ENCODE assay signal across 9 cellular contexts in the genomic region with DNA sequence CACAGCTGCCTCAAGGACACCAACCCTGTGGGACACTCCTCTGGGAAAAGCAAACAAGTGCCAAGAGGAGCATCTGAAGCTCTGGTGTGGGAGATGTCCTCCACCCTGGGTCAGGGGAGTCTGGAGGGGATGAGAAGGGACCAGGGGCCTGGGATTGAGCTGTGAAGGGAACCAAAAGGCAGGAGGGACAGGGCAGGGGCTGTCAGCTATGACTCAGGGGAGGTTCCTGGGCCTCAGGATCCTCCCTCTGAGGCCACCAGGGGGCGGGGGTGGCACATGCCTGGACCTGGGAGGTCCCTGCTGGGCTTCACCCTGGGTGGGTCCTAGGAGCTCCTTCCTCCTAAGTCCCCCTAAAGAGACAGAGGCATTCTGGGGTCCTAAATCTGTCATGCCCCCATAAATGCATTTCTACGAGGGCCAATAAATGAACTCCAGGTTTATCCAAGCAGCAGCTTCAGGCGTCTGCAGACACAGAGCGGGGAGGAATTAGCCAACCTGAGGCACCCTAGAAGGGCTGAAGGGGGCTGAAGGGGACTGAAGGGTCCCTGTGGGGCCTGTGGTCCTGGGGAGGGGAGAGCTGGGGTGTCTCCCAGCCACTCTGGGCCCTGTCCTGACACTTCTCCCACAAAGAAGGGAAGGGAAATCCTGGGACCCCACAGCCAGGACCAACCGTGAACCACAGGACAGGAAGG. TPM values are rescaled to one million over a fixed set of nuclear protein-coding genes. Genes with fewer than 3 reads are reported as not detected.
DNase-seq lines count a peak whose midpoint lies in the region; ATAC-seq and TF ChIP-seq lines count a peak whose summit lies in the region.
"Had no signal": no experiment of that assay in that cellular context is flagged by ENCODE, and none has a peak within 500 bp of the region (broad histone marks: within the 10 kb centered on the region; RNA-seq: fewer than 3 reads in every experiment).

No MANE protein-coding gene starts in this region.

- TF ChIP-seq CTCF in AG10803 (conservative IDR thresholded peaks at IDR 0.05; ENCODE audit: low read length) (peak; percentile 38), H9 (conservative IDR thresholded peaks at IDR 0.05) (peak; percentile 75), uterus (IDR thresholded peaks at IDR 0.05) (no peak)

- H3K4me3 Mint-ChIP-seq in H9: no peak overlapping the region
- H3K4me3 Mint-ChIP-seq: stimulated activated naive CD8-positive, alpha-beta T cell treated with anti-CD3 and anti-CD28 coated beads, Interleukin-15, Interleukin-2, amounts not matched to agents 100 ng/mL and 50 ng/mL, for 24 hours had no signal

- H3K9me3 ChIP-seq in H9 (ENCODE audit: control insufficient read depth, low read depth, low read length) (no peaks in the 10 kb centered on the region), aorta (ENCODE audit: control insufficient read depth, low read length) (no peaks in the 10 kb centered on the region), uterus (no peaks in the 10 kb centered on the region)

- H3K9ac ChIP-seq in H9 (ENCODE audit: extremely low read depth, insufficient read length, low read length): no peak overlapping the region

- no peak overlapping the region for H4K5ac ChIP-seq in H9 (ENCODE audit: insufficient read length, low read depth, low read length)

- H3K27ac ChIP-seq in H9 (ENCODE audit: insufficient read length, low read depth, low read length): no peak overlapping the region
- no peak overlapping the region for H3K27ac ChIP-seq in aorta (ENCODE audit: low read depth in 1 of 2, low read length in 2 of 2)
- H3K27ac ChIP-seq in uterus: no peak overlapping the region

- H3K4me2 ChIP-seq in H9 (ENCODE audit: insufficient read depth, insufficient read length, low read length): no peak overlapping the region

- H3K79me2 ChIP-seq in H9 (ENCODE audit: insufficient read depth, low read length): no peaks in the 10 kb centered on the region

- ATAC-seq in aorta (ENCODE audit: low FRiP score): no peak

- no peak overlapping the region for H2AFZ ChIP-seq in H9 (ENCODE audit: low read length)

- H4K8ac ChIP-seq in H9 (replicated peaks; ENCODE audit: insufficient read length, low read depth, low read length): no peak overlapping the region

- no peak overlapping the region for H3K56ac ChIP-seq in H9 (ENCODE audit: insufficient read length, low read depth, low read length)

- no peak overlapping the region for H2BK5ac ChIP-seq in H9 (ENCODE audit: insufficient read length, low read length)

- intact Hi-C loops in aorta (cut with DNase I): loop anchor here in 1 of 2 donors (10.0 kb wide), 1 partner anchor 269 kb away; no protein-coding TSS in a partner anchor
- intact Hi-C loops in uterus (cut with DNase I; ENCODE audit: low total_unique reads): no loop called here

- H3K9me3 Mint-ChIP-seq in H9: no peaks in the 10 kb centered on the region
- H3K9me3 Mint-ChIP-seq: stimulated activated naive CD8-positive, alpha-beta T cell treated with anti-CD3 and anti-CD28 coated beads, Interleukin-15, Interleukin-2, amounts not matched to agents 100 ng/mL and 50 ng/mL, for 24 hours had no signal

- H3K4me1 Mint-ChIP-seq in H9: no peaks in the 10 kb centered on the region

- H2BK12ac ChIP-seq in H9 (ENCODE audit: insufficient read length, low read depth, low read length): no peak overlapping the region

- no peak overlapping the region for H3T11ph ChIP-seq in H9 (ENCODE audit: low read length)

- no peak overlapping the region for H3K4me3 ChIP-seq in AG10803 (ENCODE audit: low read length)
- no peak overlapping the region for H3K4me3 ChIP-seq in aorta (ENCODE audit: low read length in 2 of 2)
- H3K4me3 ChIP-seq in uterus: no peak overlapping the region

- H3K23ac ChIP-seq in H9 (ENCODE audit: insufficient read length, low read depth, low read length): no peak overlapping the region

- H2BK20ac ChIP-seq in H9 (ENCODE audit: low read depth, low read length, poor library complexity, severe bottlenecking): no peak overlapping the region

- H3K4me1 ChIP-seq in H9 (ENCODE audit: insufficient read depth, low read length) (no peaks in the 10 kb centered on the region), aorta (ENCODE audit: control insufficient read depth in 1 of 2, insufficient read depth in 2 of 2, low read length in 2 of 2) (no peaks in the 10 kb centered on the region), uterus (no peaks in the 10 kb centered on the region)

- H2AK5ac ChIP-seq in H9 (ENCODE audit: insufficient read length, low read length): no peak overlapping the region

- peaks cover 99% of the 10 kb centered on the region for H3K27me3 Mint-ChIP-seq in H9 (ENCODE audit: low read depth)

- H3K36me3 Mint-ChIP-seq in H9 (ENCODE audit: insufficient read depth in 1 of 3, low read depth in 3 of 3): no peaks in the 10 kb centered on the region

- H2BK15ac ChIP-seq in H9 (ENCODE audit: low read depth, low read length): no peak overlapping the region

- H2BK120ac ChIP-seq in H9 (ENCODE audit: low read depth, low read length, poor library complexity, severe bottlenecking): no peak overlapping the region

- H3K27me3 ChIP-seq in H9 (ENCODE audit: insufficient read depth, low read length): peaks cover 3% of the 10 kb centered on the region; the same call in 1 of the 2 replicates
- no peaks in the 10 kb centered on the region for H3K27me3 ChIP-seq in aorta (ENCODE audit: control insufficient read depth in 1 of 2, insufficient read depth in 2 of 2, low read length in 1 of 2)
- H3K27me3 ChIP-seq in uterus: no peaks in the 10 kb centered on the region

- no peaks in the 10 kb centered on the region for H3K23me2 ChIP-seq in H9 (ENCODE audit: insufficient read length, low read depth, low read length, poor library complexity, severe bottlenecking)

- H3K14ac ChIP-seq in H9 (ENCODE audit: insufficient read depth, low read length): no peak overlapping the region

- H3K4ac ChIP-seq in H9 (ENCODE audit: low read depth, low read length): no peak overlapping the region

- H3K79me1 ChIP-seq in H9 (ENCODE audit: insufficient read depth, low read depth, low read length, poor library complexity, severe bottlenecking): no peaks in the 10 kb centered on the region

- DNase-seq in AG10803 (ENCODE audit: low read depth) (no peak), H9 (peak; percentile 69), iris pigment epithelial cell (ENCODE audit: low read depth) (peak; percentile 1), SHP77 (lab: John Stamatoyannopoulos, UW) (no peak), SIG-M5 (lab: John Stamatoyannopoulos, UW) (no peak), aorta (no peak), uterus (no peak)
- peak; percentile 14 for DNase-seq in activated CD4-positive, alpha-beta T cell treated with anti-CD3 and anti-CD28 coated beads, Interleukin-2, amount 50 U/mL, for 1 hour

- no peaks in the 10 kb centered on the region for H3K36me3 ChIP-seq in aorta (ENCODE audit: control insufficient read depth in 1 of 2, insufficient read depth in 2 of 2, low read length in 1 of 2)
- no peaks in the 10 kb centered on the region for H3K36me3 ChIP-seq in uterus

- H3K18ac ChIP-seq in H9 (ENCODE audit: insufficient read length, low read depth, low read length): no peak overlapping the region

- H4K20me1 ChIP-seq in H9 (ENCODE audit: control insufficient read depth, insufficient read depth, insufficient read length): no peaks in the 10 kb centered on the region

- no peak overlapping the region; a peak in 1 of 7 replicates for H3K27ac Mint-ChIP-seq in H9
- H3K27ac Mint-ChIP-seq: stimulated activated naive CD8-positive, alpha-beta T cell treated with anti-CD3 and anti-CD28 coated beads, Interleukin-15, Interleukin-2, amounts not matched to agents 100 ng/mL and 50 ng/mL, for 24 hours had no signal

- TF ChIP-seq POLR2A in uterus (IDR thresholded peaks at IDR 0.05): no peak

- WGBS in H9 (ENCODE audit: extremely low coverage, insufficient read length, low lambda C conversion rate): no CpG with 5 or more reads among the region's 5 CpGs
- 61 to 62% methylated on average over 4 to 5 of the region's 5 CpGs for WGBS in aorta, 2 donors

- no peak overlapping the region for H4K91ac ChIP-seq in H9 (ENCODE audit: insufficient read length, low read depth, low read length)

RNA-seq across cellular contexts. Expression of a gene that starts 31.9 kb away (rescaled TPM):
- not detected in 2 replicates for total RNA-seq in H9 (2021)
- total RNA-seq in aorta: 1 to 10 TPM; 1.0 to 6.1 TPM
- polyA plus RNA-seq in aorta: 1 to 10 TPM in 1 of 2 donors, under 1 TPM in 1; 0.51 to 3.0 TPM
- 1 to 10 TPM in 2 of 4 donors, under 1 TPM in 1, not detected in 1; 0.90 to 7.4 (median 2.7) TPM for total RNA-seq in uterus

Comparison
In these comparisons a context has a peak if more than half of its experiments do, and no peak if none do; other contexts are left out.
1. DNase-seq: peak in H9 (single experiment), activated CD4-positive, alpha-beta T cell treated with anti-CD3 and anti-CD28 coated beads, Interleukin-2, amount 50 U/mL, for 1 hour (single experiment) and iris pigment epithelial cell (single experiment); none in AG10803 (single experiment), SHP77 (0 of 2), SIG-M5 (single experiment), aorta (0 of 2) and uterus (0 of 2).
2. CTCF ChIP-seq: peak in AG10803 (single experiment) and H9 (single experiment); none in uterus (0 of 4).